1 cellular context compared by ENCODE assay signal in genomic region chr1:227356582-227357228, GRCh38.
TF ChIP-seq lines count a peak whose summit lies in the region.

No MANE protein-coding gene starts in this region.

TF ChIP-seq in IMR-90, 13 proteins besides CTCF, POLR2A, EP300 and RAD21 (continued from another document):
- no peak for TF ChIP-seq ELK1 (IDR thresholded peaks at IDR 0.05; ENCODE audit: borderline replicate concordance, low read depth, low read length)
- TF ChIP-seq BHLHE40 (IDR thresholded peaks at IDR 0.05; ENCODE audit: low read depth, low read length): no peak
